Comparison of ENCODE assay signal across 28 cellular contexts in genomic region chr2:69084492-69084891, GRCh38.
"Had no signal": no experiment of that assay in that cellular context is flagged by ENCODE, and none has a peak within 500 bp of the region (broad histone marks: within the 10 kb centered on the region; RNA-seq: fewer than 3 reads in every experiment).

No MANE protein-coding gene starts in this region.

- H3K4me1 ChIP-seq: neural progenitor cell, prostate gland, uterus had no signal

- ATAC-seq: heart right ventricle; natural killer cell; right cardiac atrium; stimulated activated memory B cell treated with anti-CD40 and anti-IgM and Interleukin-4, amounts not matched to agents 10 μg/mL and 1 μg/mL and 100 μg/mL, for 72 hours; stimulated activated naive CD8-positive, alpha-beta T cell treated with anti-CD3 and anti-CD28 coated beads, Interleukin-15, amount 100 ng/mL, for 72 hours had no signal

- FAIRE-seq: small intestine had no signal

- H3K4me2 ChIP-seq: hepatocyte, neural progenitor cell had no signal

- H3K79me2 ChIP-seq: hepatocyte had no signal

- H3K4me3 ChIP-seq: heart right ventricle, hepatocyte, left ventricle myocardium inferior, lung, neural progenitor cell, prostate gland, sigmoid colon, transverse colon, upper lobe of left lung, uterus had no signal

- H3K36me3 ChIP-seq: heart right ventricle, left ventricle myocardium inferior, neural progenitor cell, neutrophil, prostate gland, transverse colon, upper lobe of left lung, uterus had no signal

- H3K9ac ChIP-seq: neural progenitor cell had no signal

- H3K27ac ChIP-seq: heart right ventricle, left ventricle myocardium inferior, neural progenitor cell, neutrophil, prostate gland had no signal

- H3K9me3 ChIP-seq: heart right ventricle, left ventricle myocardium inferior, neutrophil, prostate gland, sigmoid colon, transverse colon, upper lobe of left lung, uterus had no signal

- DNase-seq: heart right ventricle; islet precursor cell; left ventricle myocardium inferior; mesendoderm; naive B cell; natural killer cell; nephron progenitor cell; occipital lobe; retina; right cardiac atrium; sigmoid colon; small intestine; stimulated activated CD4-positive, alpha-beta T cell treated with anti-CD3 and anti-CD28 coated beads, Interleukin-1b, Interleukin-23, amount 100 ng/mL, for 48 hours; stimulated activated CD4-positive, alpha-beta T cell treated with anti-CD3 and anti-CD28 coated beads, Interleukin-2, amount 100 ng/mL, for 48 hours; stimulated activated CD4-positive, alpha-beta T cell treated with anti-CD3 and anti-CD28 coated beads, Interleukin-4, amount 100 ng/mL, for 4 hours; stimulated activated CD8-positive, alpha-beta memory T cell treated with anti-CD3 and anti-CD28 coated beads, Interleukin-4, amount 100 ng/mL, for 48 hours; stimulated activated naive CD4-positive, alpha-beta T cell treated with Interleukin-2 at 50 U/mL for 16 hours; stimulated activated naive CD8-positive, alpha-beta T cell treated with anti-CD3 and anti-CD28 coated beads, Interleukin-15, amount 100 ng/mL, for 72 hours; substantia nigra; transverse colon; upper lobe of left lung; uterus had no signal

- H3K27me3 ChIP-seq: heart right ventricle, hepatocyte, neural progenitor cell, neutrophil, sigmoid colon, transverse colon, upper lobe of left lung, uterus had no signal

- H2AFZ ChIP-seq: hepatocyte, neural progenitor cell had no signal
